ENCODE assay signal across 8 cellular contexts in the genomic region with DNA sequence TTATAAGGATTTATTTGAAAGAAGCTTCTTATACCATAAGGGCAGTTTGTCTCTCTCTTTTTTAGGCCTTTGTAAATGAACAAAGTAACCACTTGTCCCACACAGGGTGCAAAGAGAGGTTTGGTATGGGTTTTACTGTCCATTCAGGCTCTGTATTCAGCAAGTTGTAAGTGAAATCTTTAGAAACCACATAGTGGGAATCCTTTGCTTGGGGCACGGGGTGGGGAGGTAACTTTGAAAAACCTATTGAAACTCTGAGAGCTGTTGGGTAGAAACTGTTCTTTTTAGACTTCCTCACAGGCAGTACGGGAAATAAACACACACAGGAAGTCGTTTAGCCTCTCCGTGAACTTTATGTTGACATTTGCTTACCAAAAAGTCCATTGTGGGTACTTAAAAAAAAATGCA.
DNase-seq lines count a peak whose midpoint lies in the region; ATAC-seq, FAIRE-seq and TF ChIP-seq lines count a peak whose summit lies in the region.

No MANE protein-coding gene starts in this region.

- peak overlapping the region; percentile 16 for H3K4me3 Mint-ChIP-seq in astrocyte (ENCODE audit: unreplicated experiment)
- peak overlapping the region in 9 of 10 donors; percentile 3 to 60 (median 40) for H3K4me3 Mint-ChIP-seq in naive thymus-derived CD8-positive, alpha-beta T cell

- H3K27ac Mint-ChIP-seq in astrocyte (ENCODE audit: unreplicated experiment): peak overlapping the region; percentile 96
- H3K27ac Mint-ChIP-seq in naive thymus-derived CD8-positive, alpha-beta T cell: peak overlapping the region in 9 of 10 donors; percentile 30 to 89 (median 83)

- H3K9me3 Mint-ChIP-seq in astrocyte (ENCODE audit: unreplicated experiment): no peaks in the 10 kb centered on the region
- peaks cover 0 to 9% (median 3%) of the 10 kb centered on the region in 9 donors for H3K9me3 Mint-ChIP-seq in naive thymus-derived CD8-positive, alpha-beta T cell

- no peaks in the 10 kb centered on the region for H4K20me1 ChIP-seq in astrocyte (ENCODE audit: insufficient read depth, low read length)

- no peak for TF ChIP-seq CTCF in astrocyte (IDR thresholded peaks at IDR 0.05; ENCODE audit: insufficient read depth, low read depth, low read length)

- H3K27ac ChIP-seq in astrocyte (ENCODE audit: low read depth, low read length): peak overlapping the region; percentile 51

- H3K9ac ChIP-seq in astrocyte (ENCODE audit: low read length): peak overlapping the region; percentile 30

- H3K79me2 ChIP-seq in astrocyte (ENCODE audit: insufficient read depth, low read length): no peaks in the 10 kb centered on the region

- H3K4me3 ChIP-seq in astrocyte (ENCODE audit: insufficient read depth, low read depth, low read length): no peak overlapping the region

- H2AFZ ChIP-seq in astrocyte (ENCODE audit: low read depth, low read length): no peak overlapping the region

- no peaks in the 10 kb centered on the region for H3K27me3 Mint-ChIP-seq in astrocyte (ENCODE audit: low read depth, unreplicated experiment)
- no peaks in the 10 kb centered on the region for H3K27me3 Mint-ChIP-seq in naive thymus-derived CD8-positive, alpha-beta T cell

- peaks cover 18% of the 10 kb centered on the region for H3K4me1 Mint-ChIP-seq in astrocyte (ENCODE audit: low read depth, unreplicated experiment)
- H3K4me1 Mint-ChIP-seq in naive thymus-derived CD8-positive, alpha-beta T cell: peaks cover 5 to 28% (median 24%) of the 10 kb centered on the region in 4 donors

- POLR2A ChIA-PET in naive thymus-derived CD8-positive, alpha-beta T cell (lab: Charles Lee): no interaction called here

- H3K27me3 ChIP-seq in astrocyte (ENCODE audit: insufficient read depth, low read length): no peaks in the 10 kb centered on the region

- ATAC-seq in HG03432 (IDR thresholded peaks at IDR 0.05; ENCODE audit: unreplicated experiment) (peak; percentile 84), GM19455 (IDR thresholded peaks at IDR 0.05; ENCODE audit: unreplicated experiment) (no peak), HG02763 (IDR thresholded peaks at IDR 0.05; ENCODE audit: unreplicated experiment) (no peak)
- peak in 1 of 2 donors; percentile 61 for ATAC-seq in naive thymus-derived CD8-positive, alpha-beta T cell

- peak overlapping the region; percentile 61 for H3K4me2 ChIP-seq in astrocyte (ENCODE audit: low read length)

- DNase-seq in ELR (ENCODE audit: low read depth) (peak; percentile 53), astrocyte (ENCODE audit: low read depth) (peak; percentile 13), NCI-H2171 (lab: John Stamatoyannopoulos, UW) (no peak)
- DNase-seq in naive thymus-derived CD8-positive, alpha-beta T cell: peak in 3 of 10 donors; percentile 9 to 39 (median 22)
- DNase-seq in activated CD4-positive, CD25-positive, alpha-beta regulatory T cell treated with anti-CD3 and anti-CD28 coated beads, Interleukin-2, amount 50 U/mL, for 72 hours: no peak

- no peaks in the 10 kb centered on the region for H3K9me3 ChIP-seq in astrocyte (ENCODE audit: insufficient read depth, low read depth, low read length)

- H3K4me1 ChIP-seq in astrocyte (ENCODE audit: insufficient read depth, low read length): peaks cover 11% of the 10 kb centered on the region

- no peaks in the 10 kb centered on the region for H3K36me3 Mint-ChIP-seq in astrocyte (ENCODE audit: low read depth, unreplicated experiment)
- no peaks in the 10 kb centered on the region for H3K36me3 Mint-ChIP-seq in naive thymus-derived CD8-positive, alpha-beta T cell

- FAIRE-seq in astrocyte (lab: Jason Lieb, UNC): peak; percentile 81

- no peaks in the 10 kb centered on the region for H3K36me3 ChIP-seq in astrocyte (ENCODE audit: insufficient read depth, low read length)

Comparison
In these comparisons a context has a peak if more than half of its experiments do, and no peak if none do; other contexts are left out.
1. DNase-seq: peak in ELR (single experiment) and astrocyte (single experiment); none in NCI-H2171 (single experiment) and activated CD4-positive, CD25-positive, alpha-beta regulatory T cell treated with anti-CD3 and anti-CD28 coated beads, Interleukin-2, amount 50 U/mL, for 72 hours (single experiment).